20 cellular contexts compared by ENCODE assay signal in genomic region chr18:75010260-75010659, GRCh38.
DNase-seq lines count a peak whose midpoint lies in the region; ATAC-seq and TF ChIP-seq lines count a peak whose summit lies in the region.
"Had no signal": no experiment of that assay in that cellular context is flagged by ENCODE, and none has a peak within 500 bp of the region (broad histone marks: within the 10 kb centered on the region; RNA-seq: fewer than 3 reads in every experiment).

No MANE protein-coding gene starts in this region.

- intact Hi-C loops in heart left ventricle (cut with DNase I) = no loop called here
- intact Hi-C loops in upper lobe of right lung (cut with DNase I) = no loop called here

- no peak overlapping the region for H3K4me2 ChIP-seq in SK-N-SH
- no peak overlapping the region for H3K4me2 ChIP-seq in osteoblast (ENCODE audit: insufficient read depth, low read length)

- TF ChIP-seq POLR2A in heart left ventricle (IDR thresholded peaks at IDR 0.05) = no peak

- CTCF ChIA-PET in SK-N-SH (lab: Yijun Ruan, JAX) = interaction anchor here (1.2 kb wide), 1 partner anchor 469 kb away, joined by 4 read pairs; no protein-coding TSS in a partner anchor

- H3K79me2 ChIP-seq in SK-N-SH (ENCODE audit: insufficient read depth) = no peaks in the 10 kb centered on the region
- no peaks in the 10 kb centered on the region for H3K79me2 ChIP-seq in osteoblast (ENCODE audit: insufficient read depth, low read length)

- no peak overlapping the region for H3K9ac ChIP-seq in SK-N-SH

- no peaks in the 10 kb centered on the region for H3K9me2 ChIP-seq in SK-N-SH

- TF ChIP-seq CTCF in SK-N-SH (IDR thresholded peaks at IDR 0.05) (no peak), heart left ventricle (IDR thresholded peaks at IDR 0.05) (no peak), osteoblast (IDR thresholded peaks at IDR 0.05; ENCODE audit: extremely low read depth, low read depth, low read length) (no peak), upper lobe of right lung (IDR thresholded peaks at IDR 0.05) (no peak)

- H3K9me3 ChIP-seq in SK-N-SH (no peaks in the 10 kb centered on the region), heart left ventricle (no peaks in the 10 kb centered on the region), osteoblast (ENCODE audit: low read depth, low read length) (no peaks in the 10 kb centered on the region), upper lobe of right lung (no peaks in the 10 kb centered on the region)
- H3K9me3 ChIP-seq: Peyer's patch had no signal

- H2AFZ ChIP-seq in SK-N-SH (ENCODE audit: low read depth) = no peak overlapping the region
- H2AFZ ChIP-seq in osteoblast (ENCODE audit: low read length) = peak overlapping the region; percentile 33

- DNase-seq in SK-N-SH = peak; percentile 24
- no peak for DNase-seq in heart left ventricle
- no peak for DNase-seq in osteoblast (ENCODE audit: insufficient read length, low spot score, missing footprints)
- no peak for DNase-seq in upper lobe of right lung
- no peak for DNase-seq in CD1c-positive myeloid dendritic cell (ENCODE audit: extremely low spot score)
- DNase-seq in NCI-H1092 (lab: John Stamatoyannopoulos, UW) = no peak
- DNase-seq: DND-41, GDM1, GOT3, KG1, NCI-H1436 treated with DMSO at 0.1 percent for 48 hours, NCI-H2081, NCI-H226, NCI-H524 treated with DMSO at 0.1 percent for 48 hours, Peyer's patch, SHP77 had no signal

- 65% methylated on average over 3 of the region's 3 CpGs for WGBS in SK-N-SH (ENCODE audit: low lambda C conversion rate)
- WGBS in heart left ventricle, 4 donors = 35 to 54% (median 38%) methylated on average over 3 of the region's 3 CpGs

- POLR2A ChIA-PET in SK-N-SH (lab: Yijun Ruan, JAX) = interaction anchor here (1.4 kb wide), 1 partner anchor 13 kb away, joined by 3 read pairs; no protein-coding TSS in a partner anchor

- H3K4me3 ChIP-seq in SK-N-SH (ENCODE audit: low read depth in 2 of 2, low read length in 1 of 2) = no peak overlapping the region
- H3K4me3 ChIP-seq in heart left ventricle = no peak overlapping the region
- H3K4me3 ChIP-seq in osteoblast (ENCODE audit: insufficient read depth, low read length) = no peak overlapping the region
- H3K4me3 ChIP-seq in upper lobe of right lung = no peak overlapping the region
- H3K4me3 ChIP-seq: GM12878, Peyer's patch had no signal

- H3K27me3 ChIP-seq in SK-N-SH (ENCODE audit: insufficient read depth) = no peaks in the 10 kb centered on the region
- H3K27me3 ChIP-seq in heart left ventricle = no peaks in the 10 kb centered on the region
- no peaks in the 10 kb centered on the region for H3K27me3 ChIP-seq in osteoblast (ENCODE audit: insufficient read depth, low read length)
- H3K27me3 ChIP-seq in upper lobe of right lung = no peaks in the 10 kb centered on the region
- H3K27me3 ChIP-seq: Peyer's patch had no signal

- no peak for TF ChIP-seq EP300 in SK-N-SH (IDR thresholded peaks at IDR 0.05; ENCODE audit: borderline replicate concordance in 1 of 2, low read depth in 1 of 2, low read length in 1 of 2)

- 0 out of 4 replicates have a peak overlapping the region, but pooled peaks of 1 of the 2 experiments have one; percentile 11 for H3K27ac ChIP-seq in SK-N-SH (ENCODE audit: low read depth in 2 of 2, low read length in 1 of 2)
- peak overlapping the region in 7 of 12 donors; percentile 7 to 48 (median 22) for H3K27ac ChIP-seq in heart left ventricle
- no peak overlapping the region for H3K27ac ChIP-seq in osteoblast (ENCODE audit: low read depth, low read length)
- H3K27ac ChIP-seq in upper lobe of right lung = no peak overlapping the region
- H3K27ac ChIP-seq: Peyer's patch had no signal

- H3K36me3 ChIP-seq in SK-N-SH (replicated peaks in 1 of 2; ENCODE audit: control insufficient read depth in 1 of 2, insufficient read depth in 2 of 2, low read length in 1 of 2) = no peaks in the 10 kb centered on the region
- no peaks in the 10 kb centered on the region for H3K36me3 ChIP-seq in heart left ventricle
- H3K36me3 ChIP-seq in osteoblast (ENCODE audit: insufficient read depth, low read length) = no peaks in the 10 kb centered on the region
- no peaks in the 10 kb centered on the region for H3K36me3 ChIP-seq in upper lobe of right lung
- H3K36me3 ChIP-seq: Peyer's patch had no signal

- H3K4me1 ChIP-seq in SK-N-SH (ENCODE audit: control insufficient read depth in 1 of 2, insufficient read depth in 2 of 2, low read depth in 1 of 2, low read length in 1 of 2) (peaks cover 0 to 5% of the 10 kb centered on the region in 2 experiments; a peak in 2 of 4 replicates), heart left ventricle (peaks cover 0 to 12% (median 5%) of the 10 kb centered on the region in 12 donors), osteoblast (ENCODE audit: insufficient read depth, low read length) (peaks cover 3% of the 10 kb centered on the region), upper lobe of right lung (peaks cover 1% of the 10 kb centered on the region)
- H3K4me1 ChIP-seq: Peyer's patch had no signal

- ATAC-seq in SK-N-SH treated with all-trans-retinoic acid at 6 μM for 48 hours (no peak), heart left ventricle (peak; percentile 26 to 79 (median 60)), upper lobe of right lung (peak; percentile 40), HG02938 (IDR thresholded peaks at IDR 0.05; ENCODE audit: unreplicated experiment) (no peak)
- ATAC-seq: GM12878, HepG2 had no signal

- no peak for TF ChIP-seq RAD21 in SK-N-SH (IDR thresholded peaks at IDR 0.05; ENCODE audit: low read length)

- no peaks in the 10 kb centered on the region for H4K20me1 ChIP-seq in SK-N-SH (ENCODE audit: insufficient read depth)
- no peaks in the 10 kb centered on the region for H4K20me1 ChIP-seq in osteoblast (ENCODE audit: insufficient read depth, low read length)

- H3F3A ChIP-seq in SK-N-SH (replicated peaks; ENCODE audit: insufficient read depth) = no peaks in the 10 kb centered on the region

TF ChIP-seq in SK-N-SH, 30 proteins besides CTCF, POLR2A, EP300 and RAD21:
- TF ChIP-seq SIN3A (IDR thresholded peaks at IDR 0.05; ENCODE audit: borderline replicate concordance, low read depth, low read length) (no peak), GATA2 (CRISPR knock-in tag; IDR thresholded peaks at IDR 0.05) (peak; percentile 46; the same call in 1 of the 2 replicates), MXI1 (IDR thresholded peaks at IDR 0.05; ENCODE audit: low read depth, low read length) (peak; percentile 80)

TF ChIP-seq in SK-N-SH treated with all-trans-retinoic acid at 6 μM for 48 hours, 23 proteins besides CTCF, POLR2A, EP300 and RAD21:
- no peak for TF ChIP-seq ZNF565 (CRISPR knock-in tag; conservative IDR thresholded peaks at IDR 0.05; ENCODE audit: low read depth)
- no peak for TF ChIP-seq CSDC2 (CRISPR knock-in tag; IDR thresholded peaks at IDR 0.05)
- TF ChIP-seq ESRRG (CRISPR knock-in tag; IDR thresholded peaks at IDR 0.05) = no peak
- TF ChIP-seq ZNF70 (CRISPR knock-in tag; IDR thresholded peaks at IDR 0.05) = no peak
- TF ChIP-seq SNAI2 (CRISPR knock-in tag; IDR thresholded peaks at IDR 0.05) = no peak
- no peak for TF ChIP-seq GLIS3 (CRISPR knock-in tag; IDR thresholded peaks at IDR 0.05)
- no peak for TF ChIP-seq OSR1 (CRISPR knock-in tag; IDR thresholded peaks at IDR 0.05)
- TF ChIP-seq ZFP3 (CRISPR knock-in tag; IDR thresholded peaks at IDR 0.05) = no peak
- TF ChIP-seq CSRNP3 (CRISPR knock-in tag; IDR thresholded peaks at IDR 0.05) = no peak
- no peak for TF ChIP-seq RARB (CRISPR knock-in tag; IDR thresholded peaks at IDR 0.05)
- no peak for TF ChIP-seq TSHZ2 (CRISPR knock-in tag; IDR thresholded peaks at IDR 0.05)
- TF ChIP-seq ARNTL (CRISPR knock-in tag; IDR thresholded peaks at IDR 0.05; ENCODE audit: borderline replicate concordance, low read depth) = no peak

Comparison
In these comparisons a context has a peak if more than half of its experiments do, and no peak if none do; other contexts are left out.
1. H3K27ac ChIP-seq: peak in heart left ventricle (7 of 12); none in osteoblast (single experiment) and upper lobe of right lung (single experiment).
2. ATAC-seq: peak in heart left ventricle (4 of 4) and upper lobe of right lung (single experiment); none in SK-N-SH treated with all-trans-retinoic acid at 6 μM for 48 hours (single experiment) and HG02938 (single experiment).